ENCODE assay signal across 8 cellular contexts in the genomic region with DNA sequence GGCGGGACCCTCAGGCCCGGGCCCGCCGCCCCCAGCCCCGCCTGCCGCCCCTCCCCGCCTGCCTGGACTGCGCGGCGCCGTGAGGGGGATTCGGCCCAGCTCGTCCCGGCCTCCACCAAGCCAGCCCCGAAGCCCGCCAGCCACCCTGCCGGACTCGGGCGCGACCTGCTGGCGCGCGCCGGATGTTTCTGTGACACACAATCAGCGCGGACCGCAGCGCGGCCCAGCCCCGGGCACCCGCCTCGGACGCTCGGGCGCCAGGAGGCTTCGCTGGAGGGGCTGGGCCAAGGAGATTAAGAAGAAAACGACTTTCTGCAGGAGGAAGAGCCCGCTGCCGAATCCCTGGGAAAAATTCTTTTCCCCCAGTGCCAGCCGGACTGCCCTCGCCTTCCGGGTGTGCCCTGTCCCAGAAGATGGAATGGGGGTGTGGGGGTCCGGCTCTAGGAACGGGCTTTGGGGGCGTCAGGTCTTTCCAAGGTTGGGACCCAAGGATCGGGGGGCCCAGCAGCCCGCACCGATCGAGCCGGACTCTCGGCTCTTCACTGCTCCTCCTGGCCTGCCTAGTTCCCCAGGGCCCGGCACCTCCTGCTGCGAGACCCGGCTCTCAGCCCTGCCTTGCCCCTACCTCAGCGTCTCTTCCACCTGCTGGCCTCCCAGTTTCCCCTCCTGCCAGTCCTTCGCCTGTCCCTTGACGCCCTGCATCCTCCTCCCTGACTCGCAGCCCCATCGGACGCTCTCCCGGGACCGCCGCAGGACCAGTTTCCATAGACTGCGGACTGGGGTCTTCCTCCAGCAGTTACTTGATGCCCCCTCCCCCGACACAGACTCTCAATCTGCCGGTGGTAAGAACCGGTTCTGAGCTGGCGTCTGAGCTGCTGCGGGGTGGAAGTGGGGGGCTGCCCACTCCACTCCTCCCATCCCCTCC.
A peak's percentile ranks its signal among the peaks of the same experiment; 100 is the strongest.
DNase-seq lines count a peak whose midpoint lies in the region; ATAC-seq and TF ChIP-seq lines count a peak whose summit lies in the region.

No MANE protein-coding gene starts in this region.

- H3K9me3 ChIP-seq in HAP-1 (no peaks in the 10 kb centered on the region), parathyroid adenoma (ENCODE audit: control insufficient read depth, low read length) (no peaks in the 10 kb centered on the region)

- no peaks in the 10 kb centered on the region for H3K36me3 Mint-ChIP-seq in activated B cell treated with CpG ODN at 0.5 μM for 24 hours (ENCODE audit: low read depth)

- H3K27me3 Mint-ChIP-seq in activated B cell treated with CpG ODN at 0.5 μM for 24 hours = peaks cover 60% of the 10 kb centered on the region

- POLR2A ChIA-PET in activated B cell treated with CpG ODN at 0.5 μM for 24 hours (lab: Charles Lee) = no interaction called here

- H3K4me1 ChIP-seq in HAP-1 (peaks cover 12% of the 10 kb centered on the region), foreskin keratinocyte (no peaks in the 10 kb centered on the region), parathyroid adenoma (no peaks in the 10 kb centered on the region)

- peaks cover under 1% of the 10 kb centered on the region; the same call in 1 of the 2 replicates for H3K27me3 ChIP-seq in HAP-1 (ENCODE audit: low read depth)
- peaks cover 100% of the 10 kb centered on the region for H3K27me3 ChIP-seq in foreskin keratinocyte
- peaks cover 21% of the 10 kb centered on the region for H3K27me3 ChIP-seq in parathyroid adenoma (ENCODE audit: control insufficient read depth, insufficient read depth, low read length)

- no peaks in the 10 kb centered on the region for H3K9me3 Mint-ChIP-seq in activated B cell treated with CpG ODN at 0.5 μM for 24 hours

- peaks cover 41% of the 10 kb centered on the region for H3K4me1 Mint-ChIP-seq in activated B cell treated with CpG ODN at 0.5 μM for 24 hours

- no peak overlapping the region for H3K9ac ChIP-seq in parathyroid adenoma

- ATAC-seq in activated B cell treated with CpG ODN at 0.5 μM for 24 hours (ENCODE audit: low read depth) (peak; percentile 48), foreskin keratinocyte (peak; percentile 5), GM21529 (IDR thresholded peaks at IDR 0.05; ENCODE audit: unreplicated experiment) (no peak), HG03135 (IDR thresholded peaks at IDR 0.05; ENCODE audit: unreplicated experiment) (no peak)

- peak overlapping the region; percentile 83 for H3K4me3 Mint-ChIP-seq in activated B cell treated with CpG ODN at 0.5 μM for 24 hours

- peak; percentile 9 for TF ChIP-seq CTCF in C4-2B (conservative IDR thresholded peaks at IDR 0.05)
- TF ChIP-seq CTCF in activated B cell treated with CpG ODN at 0.5 μM for 24 hours (IDR thresholded peaks at IDR 0.05) = no peak
- TF ChIP-seq CTCF in foreskin keratinocyte (conservative IDR thresholded peaks at IDR 0.05) = no peak
- no peak for TF ChIP-seq CTCF in parathyroid adenoma (IDR thresholded peaks at IDR 0.05)

- peak overlapping the region; percentile 53 for H3K27ac Mint-ChIP-seq in activated B cell treated with CpG ODN at 0.5 μM for 24 hours

- H3K4me3 ChIP-seq in HAP-1 = peak overlapping the region; percentile 28
- no peak overlapping the region for H3K4me3 ChIP-seq in parathyroid adenoma (ENCODE audit: low read depth, low read length)

- H3K27ac ChIP-seq in C4-2B = no peak overlapping the region
- H3K27ac ChIP-seq in foreskin keratinocyte = no peak overlapping the region
- H3K27ac ChIP-seq in parathyroid adenoma = no peak overlapping the region

- no peaks in the 10 kb centered on the region for H3K79me2 ChIP-seq in parathyroid adenoma

- H2AFZ ChIP-seq in parathyroid adenoma = peak overlapping the region; percentile 7

- in situ Hi-C loops in HAP-1 (cut with MboI; ENCODE audit: low sequenced_read_pairs) = no loop called here

- peak; percentile 49 to 81 for DNase-seq in HAP-1 (ENCODE audit: low spot score in 2 of 2)
- peak; percentile 44 for DNase-seq in activated B cell treated with CpG ODN at 0.5 μM for 24 hours
- DNase-seq in foreskin keratinocyte = no peak
- DNase-seq in NCI-H2081 (lab: John Stamatoyannopoulos, UW) = no peak

- CTCF ChIA-PET in activated B cell treated with CpG ODN at 0.5 μM for 24 hours (lab: Charles Lee) = interaction anchor here (0.8 to 0.9 kb wide), 2 partner anchors 84 to 100 kb away, joined by 3 read pairs; no protein-coding TSS in a partner anchor

- peak overlapping the region; percentile 69 for H3K4me2 ChIP-seq in parathyroid adenoma (ENCODE audit: low read length)

- intact Hi-C loops in activated B cell treated with CpG ODN at 0.5 μM for 24 hours (cut with micrococcal nuclease) = loop anchor here (1.0 to 10.0 kb wide), 8 partner anchors 83 to 1293 kb away; partner anchors contain the start of genes NKX2-3 and PAX2

- H3K36me3 ChIP-seq in HAP-1 (replicated peaks) (no peaks in the 10 kb centered on the region), parathyroid adenoma (ENCODE audit: control insufficient read depth, insufficient read depth, low read length) (no peaks in the 10 kb centered on the region)

Comparison
In these comparisons a context has a peak if more than half of its experiments do, and no peak if none do; other contexts are left out.
1. DNase-seq: peak in HAP-1 (2 of 2) and activated B cell treated with CpG ODN at 0.5 μM for 24 hours (single experiment); none in foreskin keratinocyte (0 of 2) and NCI-H2081 (0 of 2).
2. ATAC-seq: peak in activated B cell treated with CpG ODN at 0.5 μM for 24 hours (single experiment) and foreskin keratinocyte (single experiment); none in GM21529 (single experiment) and HG03135 (single experiment).